ENCODE assay signal across 22 cellular contexts in the genomic region with DNA sequence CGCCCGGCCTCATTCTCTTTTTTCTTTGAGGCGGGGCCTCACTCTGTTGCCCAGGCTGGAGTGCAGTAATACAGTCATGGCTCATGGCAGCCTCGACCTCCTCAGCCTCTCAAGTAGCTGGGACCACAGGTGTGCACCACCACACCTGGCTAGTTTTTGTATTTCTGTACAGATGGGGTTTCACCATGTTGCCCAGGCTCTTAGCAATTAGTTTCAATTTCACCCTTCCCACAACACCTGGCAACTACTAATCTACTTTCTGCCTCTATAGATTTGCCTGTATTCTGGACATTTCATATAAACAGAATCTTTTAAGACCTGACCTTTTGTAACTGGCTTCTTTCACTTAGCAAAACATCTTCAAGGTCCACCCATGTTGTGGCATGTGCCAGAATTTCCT.
"Had no signal": no experiment of that assay in that cellular context is flagged by ENCODE, and none has a peak within 500 bp of the region (broad histone marks: within the 10 kb centered on the region; RNA-seq: fewer than 3 reads in every experiment).

No MANE protein-coding gene starts in this region.

- H3K9ac ChIP-seq: SK-N-SH had no signal

- H3K4me3 Mint-ChIP-seq: T-cell; T-helper 1 cell treated with Interleukin-12 subunit alpha and Interleukin-12 subunit beta and Interleukin-4 antibody, amounts not matched to agents 30 μg/mL and 1 μg/mL, for 36 hours had no signal

- H3K9me3 Mint-ChIP-seq: IgD-negative memory B cell; T-cell; T-helper 1 cell treated with Interleukin-12 subunit alpha and Interleukin-12 subunit beta and Interleukin-4 antibody, amounts not matched to agents 30 μg/mL and 1 μg/mL, for 36 hours had no signal

- H3K4me2 ChIP-seq: SK-N-SH had no signal

- ATAC-seq: K562, T-cell had no signal

- H3K36me3 Mint-ChIP-seq: IgD-negative memory B cell, T-cell had no signal

- H3K4me3 ChIP-seq: K562 had no signal

- H3K27ac Mint-ChIP-seq: IgD-negative memory B cell; T-cell; T-helper 1 cell treated with Interleukin-12 subunit alpha and Interleukin-12 subunit beta and Interleukin-4 antibody, amounts not matched to agents 30 μg/mL and 1 μg/mL, for 36 hours had no signal

- H3K27ac ChIP-seq: HL-60 had no signal

- FAIRE-seq: HTR-8/SVneo, K562, RCC 7860 had no signal

- H3K27me3 Mint-ChIP-seq: IgD-negative memory B cell had no signal

- DNase-seq: MV-4-11, NCI-H1048, NCI-H1105, NCI-H1417 treated with DMSO at 0.1 percent for 48 hours, NCI-H146, NCI-H1694 treated with DMSO at 0.1 percent for 48 hours, NCI-H2029, NCI-H2081 treated with DMSO at 0.1 percent for 48 hours, NCI-H2227 treated with DMSO at 0.1 percent for 48 hours, NCI-H524, NCI-H526 treated with DMSO at 0.1 percent for 48 hours, NCI-H748 treated with DMSO at 0.1 percent for 48 hours, SHP77, SK-N-SH, SW 1271, T-cell had no signal
